ENCODE assay signal across 8 cellular contexts in the genomic region with DNA sequence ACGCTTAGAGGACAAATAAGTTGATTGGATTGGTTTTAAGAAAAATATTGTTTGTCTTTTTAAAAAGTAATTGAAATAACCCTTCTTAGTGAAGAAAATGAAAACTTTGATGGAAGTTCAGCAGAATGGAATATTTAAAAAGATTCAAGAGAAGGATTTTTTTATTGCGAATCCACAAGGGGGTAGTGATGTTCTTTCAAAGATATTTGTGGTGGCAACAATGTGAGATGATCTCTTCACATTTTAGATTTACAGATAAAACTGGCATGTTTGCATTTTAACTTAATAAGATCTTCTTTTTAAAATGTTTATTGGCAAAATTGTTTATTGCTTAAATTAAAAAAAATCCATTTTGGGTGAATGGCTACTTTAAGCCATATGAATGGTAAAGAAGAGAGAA. TPM values are rescaled to one million over a fixed set of nuclear protein-coding genes. Genes with fewer than 3 reads are reported as not detected.
DNase-seq lines count a peak whose midpoint lies in the region; ATAC-seq and TF ChIP-seq lines count a peak whose summit lies in the region.

No MANE protein-coding gene starts in this region.

- peak; percentile 63 for ATAC-seq in left colon
- ATAC-seq in activated naive CD4-positive, alpha-beta T cell treated with anti-CD3 and anti-CD28 coated beads, Interleukin-2, amount 50 U/mL, for 72 hours = no peak
- ATAC-seq in stimulated activated memory B cell treated with anti-CD40 and anti-IgM and Interleukin-4, amounts not matched to agents 10 μg/mL and 1 μg/mL and 100 μg/mL, for 72 hours = no peak
- ATAC-seq in HG03159 (IDR thresholded peaks at IDR 0.05; ENCODE audit: unreplicated experiment) = no peak

- H3K27me3 Mint-ChIP-seq in stimulated activated memory B cell treated with anti-CD40 and anti-IgM and Interleukin-4, amounts not matched to agents 10 μg/mL and 1 μg/mL and 100 μg/mL, for 72 hours = no peaks in the 10 kb centered on the region

- no peak overlapping the region for H3K27ac ChIP-seq in adrenal gland

- H3K27me3 ChIP-seq in adrenal gland = no peaks in the 10 kb centered on the region

- H3K4me1 ChIP-seq in adrenal gland (replicated peaks in 1 of 2) = peaks cover 0 to 37% of the 10 kb centered on the region in 2 donors

- intact Hi-C loops in adrenal gland (cut with DNase I) (loop anchor here in 1 of 2 donors (5.0 kb wide), 1 partner anchor 278 kb away; no protein-coding TSS in a partner anchor), left colon (cut with DNase I, micrococcal nuclease) (loop anchor here (5.0 to 10.0 kb wide), 2 partner anchors 278 to 281 kb away; no protein-coding TSS in a partner anchor)

- H3K4me1 Mint-ChIP-seq in stimulated activated memory B cell treated with anti-CD40 and anti-IgM and Interleukin-4, amounts not matched to agents 10 μg/mL and 1 μg/mL and 100 μg/mL, for 72 hours = peaks cover 44% of the 10 kb centered on the region

- no peaks in the 10 kb centered on the region for H3K9me3 ChIP-seq in adrenal gland (replicated peaks in 1 of 3)

- H3K4me3 ChIP-seq in adrenal gland = no peak overlapping the region

- H3K36me3 Mint-ChIP-seq in activated naive CD4-positive, alpha-beta T cell treated with anti-CD3 and anti-CD28 coated beads, Interleukin-2, amount 50 U/mL, for 72 hours = peaks cover 0 to 4% of the 10 kb centered on the region in 2 donors
- peaks cover 8% of the 10 kb centered on the region for H3K36me3 Mint-ChIP-seq in stimulated activated memory B cell treated with anti-CD40 and anti-IgM and Interleukin-4, amounts not matched to agents 10 μg/mL and 1 μg/mL and 100 μg/mL, for 72 hours

- DNase-seq in COLO829 (ENCODE audit: low spot score) (peak; percentile 27), M059J (ENCODE audit: low read depth) (peak; percentile 64), adrenal gland (no peak), left colon (no peak), NCI-H2107 treated with DMSO at 0.1 percent for 48 hours (lab: John Stamatoyannopoulos, UW; ENCODE audit: unreplicated experiment) (no peak)
- DNase-seq in activated naive CD4-positive, alpha-beta T cell treated with anti-CD3 and anti-CD28 coated beads, Interleukin-2, amount 50 U/mL, for 72 hours (ENCODE audit: low spot score in 2 of 2) = no peak

- no peaks in the 10 kb centered on the region for H3K9me3 Mint-ChIP-seq in activated naive CD4-positive, alpha-beta T cell treated with anti-CD3 and anti-CD28 coated beads, Interleukin-2, amount 50 U/mL, for 72 hours
- no peaks in the 10 kb centered on the region for H3K9me3 Mint-ChIP-seq in stimulated activated memory B cell treated with anti-CD40 and anti-IgM and Interleukin-4, amounts not matched to agents 10 μg/mL and 1 μg/mL and 100 μg/mL, for 72 hours

- peak; percentile 15 to 69 (median 56) for TF ChIP-seq CTCF in adrenal gland (IDR thresholded peaks at IDR 0.05)

- H3K36me3 ChIP-seq in adrenal gland (replicated peaks in 1 of 2) = no peaks in the 10 kb centered on the region

- H3K4me3 Mint-ChIP-seq in stimulated activated memory B cell treated with anti-CD40 and anti-IgM and Interleukin-4, amounts not matched to agents 10 μg/mL and 1 μg/mL and 100 μg/mL, for 72 hours = no peak overlapping the region

- H3K27ac Mint-ChIP-seq in activated naive CD4-positive, alpha-beta T cell treated with anti-CD3 and anti-CD28 coated beads, Interleukin-2, amount 50 U/mL, for 72 hours = no peak overlapping the region
- no peak overlapping the region for H3K27ac Mint-ChIP-seq in stimulated activated memory B cell treated with anti-CD40 and anti-IgM and Interleukin-4, amounts not matched to agents 10 μg/mL and 1 μg/mL and 100 μg/mL, for 72 hours

- TF ChIP-seq POLR2A in adrenal gland (IDR thresholded peaks at IDR 0.05) = no peak

- WGBS in adrenal gland, 4 donors = 47 to 61% (median 53%) methylated on average over 2 of the region's 2 CpGs

RNA-seq across cellular contexts. Expression of gene CAMTA1, which starts 8.9 kb away (rescaled TPM):
- total RNA-seq in M059J (2014; rRNA removed; shearing (Covaris generic)) = 219 and 225 TPM in 2 replicates
- total RNA-seq in adrenal gland (100 to 1,000 TPM in 2 of 8 donors, 10 to 100 TPM in 6; 62.9 to 129 (median 77.4) TPM), left colon (10 to 100 TPM; 76.6 to 85.8 TPM)
- 100 to 1,000 TPM; 114 to 141 (median 131) TPM for polyA plus RNA-seq in adrenal gland
- total RNA-seq in activated naive CD4-positive, alpha-beta T cell treated with anti-CD3 and anti-CD28 coated beads, Interleukin-2, amount 50 U/mL, for 72 hours = 10 to 100 TPM; 50.4 to 76.4 TPM

Comparison
In these comparisons a context has a peak if more than half of its experiments do, and no peak if none do; other contexts are left out.
1. DNase-seq: peak in COLO829 (single experiment) and M059J (single experiment); none in adrenal gland (0 of 7), left colon (0 of 2), activated naive CD4-positive, alpha-beta T cell treated with anti-CD3 and anti-CD28 coated beads, Interleukin-2, amount 50 U/mL, for 72 hours (0 of 2) and NCI-H2107 treated with DMSO at 0.1 percent for 48 hours (single experiment).